Comparison of ENCODE assay signal across 12 cellular contexts in the genomic region with DNA sequence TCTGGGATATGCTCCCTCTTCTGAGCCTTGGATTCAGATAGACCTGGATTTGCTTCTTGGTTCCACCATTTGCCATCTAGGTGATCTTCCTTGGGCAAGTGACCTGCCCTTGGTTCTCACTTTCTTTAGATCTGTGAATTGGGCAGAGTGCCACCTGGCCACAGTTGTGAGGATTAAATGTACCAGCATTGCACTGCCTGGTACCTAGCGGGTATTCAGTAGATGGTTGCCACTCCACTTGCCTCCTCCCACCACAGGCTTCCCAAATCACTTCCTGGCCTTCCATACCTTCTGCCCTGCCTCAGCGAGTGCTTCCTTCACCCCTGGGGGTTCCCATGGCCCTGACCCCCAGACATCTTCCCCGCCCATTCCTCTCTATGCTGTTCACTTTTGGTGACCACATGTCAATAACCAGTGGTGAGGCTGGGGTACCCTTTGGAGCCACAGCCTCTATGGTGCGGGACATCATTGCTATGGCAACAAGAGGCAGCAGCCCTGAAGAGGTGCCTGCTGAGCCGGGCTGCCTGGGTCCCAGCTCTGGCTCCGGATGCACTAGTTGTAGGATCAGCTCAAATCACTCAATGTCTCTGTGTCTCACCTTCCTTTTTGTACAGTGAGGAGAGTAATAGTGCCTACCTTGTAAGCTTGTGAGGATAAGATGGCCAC. TPM values are rescaled to one million over a fixed set of nuclear protein-coding genes. Genes with fewer than 3 reads are reported as not detected.
DNase-seq lines count a peak whose midpoint lies in the region; ATAC-seq, FAIRE-seq and TF ChIP-seq lines count a peak whose summit lies in the region.
"Had no signal": no experiment of that assay in that cellular context is flagged by ENCODE, and none has a peak within 500 bp of the region (broad histone marks: within the 10 kb centered on the region; RNA-seq: fewer than 3 reads in every experiment).

No MANE protein-coding gene starts in this region.

- TF ChIP-seq POLR2A in HepG2 (IDR thresholded peaks at IDR 0.05; ENCODE audit: insufficient read depth in 1 of 2, low read depth in 2 of 2, low read length in 2 of 2) (no peak), thyroid gland (IDR thresholded peaks at IDR 0.05) (no peak)

- peak; percentile 7 for DNase-seq in right atrium auricular region (ENCODE audit: low spot score)
- DNase-seq in Right ventricle myocardium superior: no peak
- DNase-seq in activated naive CD4-positive, alpha-beta T cell treated with anti-CD3 and anti-CD28 coated beads, Interleukin-2, amount 50 U/mL, for 72 hours (ENCODE audit: low spot score in 2 of 2): no peak
- DNase-seq in naive thymus-derived CD4-positive, alpha-beta T cell: no peak
- no peak for DNase-seq in HepG2 (ENCODE audit: low spot score)
- DNase-seq in activated CD4-positive, CD25-positive, alpha-beta regulatory T cell treated with anti-CD3 and anti-CD28 coated beads, Interleukin-2, amount 50 U/mL, for 72 hours: no peak
- no peak for DNase-seq in thyroid gland
- DNase-seq in NCI-H146 (lab: John Stamatoyannopoulos, UW): no peak
- DNase-seq: amniotic stem cell, mammary epithelial cell had no signal

- H3K79me2 ChIP-seq in HepG2 (ENCODE audit: insufficient read depth, low read length): peaks cover 17% of the 10 kb centered on the region
- H3K79me2 ChIP-seq: parathyroid adenoma had no signal

- peak overlapping the region; percentile 94 to 97 for H3K27ac Mint-ChIP-seq in activated naive CD4-positive, alpha-beta T cell treated with anti-CD3 and anti-CD28 coated beads, Interleukin-2, amount 50 U/mL, for 72 hours
- H3K27ac Mint-ChIP-seq in naive thymus-derived CD4-positive, alpha-beta T cell: peak overlapping the region; percentile 97 to 100 (median 99)

- H3K4me3 ChIP-seq in right atrium auricular region (no peak overlapping the region), HepG2 (replicated peaks in 1 of 3; ENCODE audit: insufficient read depth in 1 of 3, low read depth in 2 of 3, low read length in 3 of 3) (no peak overlapping the region), thyroid gland (replicated peaks in 1 of 3) (no peak overlapping the region)
- peak overlapping the region; percentile 39 for H3K4me3 ChIP-seq in naive thymus-derived CD4-positive, alpha-beta T cell (ENCODE audit: low read length)

- H2AFZ ChIP-seq in HepG2 (ENCODE audit: low read length): no peak overlapping the region
- H2AFZ ChIP-seq: parathyroid adenoma had no signal

- no peaks in the 10 kb centered on the region for H3K9me3 Mint-ChIP-seq in activated naive CD4-positive, alpha-beta T cell treated with anti-CD3 and anti-CD28 coated beads, Interleukin-2, amount 50 U/mL, for 72 hours
- H3K9me3 Mint-ChIP-seq in naive thymus-derived CD4-positive, alpha-beta T cell: peaks cover 0 to 5% (median 0%) of the 10 kb centered on the region in 11 donors

- H3K27me3 ChIP-seq in right atrium auricular region (no peaks in the 10 kb centered on the region), HepG2 (ENCODE audit: control insufficient read depth in 1 of 2, insufficient read depth in 2 of 2, low read length in 2 of 2) (no peaks in the 10 kb centered on the region), thyroid gland (no peaks in the 10 kb centered on the region)
- no peaks in the 10 kb centered on the region for H3K27me3 ChIP-seq in naive thymus-derived CD4-positive, alpha-beta T cell (ENCODE audit: control insufficient read depth in 2 of 2, insufficient read depth in 2 of 2, low read length in 2 of 2)

- H3K4me1 ChIP-seq in right atrium auricular region: peaks cover 0 to 8% of the 10 kb centered on the region in 2 donors
- peaks cover 69 to 87% of the 10 kb centered on the region in 2 donors for H3K4me1 ChIP-seq in naive thymus-derived CD4-positive, alpha-beta T cell (ENCODE audit: control insufficient read depth in 2 of 2, insufficient read depth in 2 of 2, low read length in 2 of 2)
- peaks cover 14% of the 10 kb centered on the region for H3K4me1 ChIP-seq in HepG2 (ENCODE audit: insufficient read depth, low read length)
- H3K4me1 ChIP-seq in thyroid gland: peaks cover 12 to 17% of the 10 kb centered on the region in 2 donors
- H3K4me1 ChIP-seq: parathyroid adenoma had no signal

- H3K36me3 ChIP-seq in right atrium auricular region (no peaks in the 10 kb centered on the region), HepG2 (replicated peaks in 1 of 2; ENCODE audit: control insufficient read depth in 1 of 2, insufficient read depth in 2 of 2, low read length in 2 of 2) (peaks cover 0 to 3% of the 10 kb centered on the region in 2 experiments; a peak in 1 of 5 replicates), thyroid gland (no peaks in the 10 kb centered on the region)
- H3K36me3 ChIP-seq in naive thymus-derived CD4-positive, alpha-beta T cell (ENCODE audit: control insufficient read depth in 2 of 3, insufficient read depth in 3 of 3, low read length in 3 of 3): no peaks in the 10 kb centered on the region

- CTCF ChIA-PET in naive thymus-derived CD4-positive, alpha-beta T cell (lab: Charles Lee): interaction anchor here (1.2 to 2.3 kb wide), 5 partner anchors 8 to 57 kb away, joined by 5 to 10 read pairs (median 7); no protein-coding TSS in a partner anchor
- CTCF ChIA-PET in HepG2 (lab: Yijun Ruan, JAX; ENCODE audit: low intra/inter-chr PET ratio, low total read pairs): no interaction called here

- H4K20me1 ChIP-seq in HepG2 (ENCODE audit: insufficient read depth, low read length): no peaks in the 10 kb centered on the region

- FAIRE-seq in HepG2 (lab: Jason Lieb, UNC): no peak
- FAIRE-seq: H1 had no signal

- H3K9me3 ChIP-seq in right atrium auricular region (no peaks in the 10 kb centered on the region), HepG2 (ENCODE audit: low read length) (no peaks in the 10 kb centered on the region), thyroid gland (no peaks in the 10 kb centered on the region)
- no peaks in the 10 kb centered on the region for H3K9me3 ChIP-seq in naive thymus-derived CD4-positive, alpha-beta T cell (ENCODE audit: control insufficient read depth in 2 of 3, low read length in 3 of 3)

- no peak for TF ChIP-seq CTCF in right atrium auricular region (IDR thresholded peaks at IDR 0.05)
- TF ChIP-seq CTCF in HepG2 (CRISPR knock-in tag; IDR thresholded peaks at IDR 0.05): no peak
- no peak for TF ChIP-seq CTCF in thyroid gland (IDR thresholded peaks at IDR 0.05)

- H3K27ac ChIP-seq in right atrium auricular region: no peak overlapping the region
- H3K27ac ChIP-seq in naive thymus-derived CD4-positive, alpha-beta T cell (ENCODE audit: low read depth, low read length): peak overlapping the region; percentile 84
- no peak overlapping the region for H3K27ac ChIP-seq in HepG2 (ENCODE audit: extremely low read length, insufficient read depth, low read length)
- H3K27ac ChIP-seq in thyroid gland: no peak overlapping the region
- H3K27ac ChIP-seq: parathyroid adenoma had no signal

- no peaks in the 10 kb centered on the region for H3K27me3 Mint-ChIP-seq in naive thymus-derived CD4-positive, alpha-beta T cell

- intact Hi-C loops in Right ventricle myocardium superior (cut with DNase I): no loop called here
- intact Hi-C loops in naive thymus-derived CD4-positive, alpha-beta T cell (cut with micrococcal nuclease): loop anchor here (5.0 to 10.0 kb wide), 3 partner anchors 40 to 1817 kb away; a partner anchor contains a TSS
- intact Hi-C loops in HepG2 (cut with micrococcal nuclease; ENCODE audit: unreplicated experiment): no loop called here
- intact Hi-C loops in thyroid gland (cut with DNase I): no loop called here

- H3K4me3 Mint-ChIP-seq in naive thymus-derived CD4-positive, alpha-beta T cell: peak overlapping the region; percentile 38 to 87 (median 82)

- H3K4me1 Mint-ChIP-seq in naive thymus-derived CD4-positive, alpha-beta T cell: peaks cover 60 to 91% (median 86%) of the 10 kb centered on the region in 7 donors

- no peaks in the 10 kb centered on the region for H3K36me3 Mint-ChIP-seq in activated naive CD4-positive, alpha-beta T cell treated with anti-CD3 and anti-CD28 coated beads, Interleukin-2, amount 50 U/mL, for 72 hours
- H3K36me3 Mint-ChIP-seq in naive thymus-derived CD4-positive, alpha-beta T cell: peaks cover 0 to 16% (median 4%) of the 10 kb centered on the region in 5 donors

- no TSS peak for BruUV-seq in HepG2 (replicated peaks; lab: Mats Ljungman, UMichigan)

- H3K4me2 ChIP-seq in HepG2 (ENCODE audit: low read depth, low read length): no peak overlapping the region

- no peak for TF ChIP-seq EP300 in HepG2 (IDR thresholded peaks at IDR 0.05; ENCODE audit: low read depth in 2 of 2, low read length in 2 of 2)
- TF ChIP-seq EP300 in HepG2 (CRISPR knock-in tag; IDR thresholded peaks at IDR 0.05; ENCODE audit: borderline replicate concordance): no peak

- H3K9ac ChIP-seq in HepG2 (ENCODE audit: insufficient read depth, low read depth, low read length): no peak overlapping the region
- H3K9ac ChIP-seq: parathyroid adenoma had no signal

- no peak for ATAC-seq in Right ventricle myocardium superior (ENCODE audit: poor library complexity)
- ATAC-seq in activated naive CD4-positive, alpha-beta T cell treated with anti-CD3 and anti-CD28 coated beads, Interleukin-2, amount 50 U/mL, for 72 hours: peak; percentile 5 to 7
- peak; percentile 0 for ATAC-seq in naive thymus-derived CD4-positive, alpha-beta T cell
- no peak for ATAC-seq in HepG2

- no peak for TF ChIP-seq RAD21 in HepG2 (CRISPR knock-in tag; IDR thresholded peaks at IDR 0.05)

- in situ Hi-C loops in HepG2 (cut with HindIII; ENCODE audit: extremely low pct_ligation_motif_present, low pct_unique_long_range_greater_than_20kb): no loop called here

- POLR2A ChIA-PET in naive thymus-derived CD4-positive, alpha-beta T cell (lab: Charles Lee): interaction anchor here (0.6 to 12.6 kb wide), 17 partner anchors 9 to 254 kb away, joined by 3 to 145 read pairs (median 6); a partner anchor contains a TSS
- POLR2A ChIA-PET in HepG2 (lab: Yijun Ruan, JAX): no interaction called here

- WGBS in HepG2 (ENCODE audit: low lambda C conversion rate): 95% methylated on average over 5 of the region's 6 CpGs
- 96 to 98% methylated on average over 6 of the region's 6 CpGs for WGBS in thyroid gland, 2 donors

RNA-seq across cellular contexts. Expression of a gene that starts 40.5 kb away (rescaled TPM):
- total RNA-seq in right atrium auricular region (10 to 100 TPM in 1 of 2 donors, 1 to 10 TPM in 1; 8.2 to 10.5 TPM), Right ventricle myocardium superior (2.7 TPM), HepG2 (2016; rRNA removed; fragmentation: Illumina TruSeq; extraction: Trizol) (16.3 and 20.9 TPM in 2 replicates), thyroid gland (10 to 100 TPM; 14.8 to 24.7 (median 22.0) TPM)
- total RNA-seq in activated naive CD4-positive, alpha-beta T cell treated with anti-CD3 and anti-CD28 coated beads, Interleukin-2, amount 50 U/mL, for 72 hours: 10 to 100 TPM; 34.2 to 59.9 TPM
- total RNA-seq in naive thymus-derived CD4-positive, alpha-beta T cell: 10 to 100 TPM; 38.6 to 60.1 (median 49.5) TPM
- polyA plus RNA-seq in naive thymus-derived CD4-positive, alpha-beta T cell: 100 to 1,000 TPM in 1 of 2 donors, 10 to 100 TPM in 1; 87.7 to 157 TPM
- 22.9 and 35.2 TPM in 2 replicates for total RNA-seq in HepG2 (2016; cell fraction: cytosol; rRNA removed; fragmentation: Illumina TruSeq; extraction: Trizol; ENCODE audit: low read depth)
- total RNA-seq in HepG2 (2016; cell fraction: insoluble cytoplasmic fraction; rRNA removed; fragmentation: Illumina TruSeq; extraction: Trizol): 17.4 and 22.1 TPM in 2 replicates
- 31.5 and 35.8 TPM in 2 replicates for total RNA-seq in HepG2 (2016; cell fraction: membrane; rRNA removed; fragmentation: Illumina TruSeq; extraction: Trizol)
- total RNA-seq in HepG2 (2016; cell fraction: nucleus; rRNA removed; fragmentation: Illumina TruSeq; extraction: Trizol): 21.3 and 25.3 TPM in 2 replicates
- 21.4 and 21.5 TPM in 2 replicates for polyA plus RNA-seq in HepG2 (2011; rRNA removed)
- polyA plus RNA-seq in HepG2 (2011; cell fraction: cytosol; rRNA removed): 18.5 and 26.0 TPM in 2 replicates
- polyA plus RNA-seq in HepG2 (2011; cell fraction: nucleus; rRNA removed): 17.4 and 20.3 TPM in 2 replicates
- polyA plus RNA-seq in HepG2 (2012): 12.6 and 15.2 TPM in 2 replicates
- 65.0 and 80.4 TPM in 2 replicates for polyA plus RNA-seq in HepG2 (2016; cell fraction: cytosol; fragmentation: Illumina TruSeq; extraction: Trizol; ENCODE audit: low read depth)
- 41.8 and 49.0 TPM in 2 replicates for polyA plus RNA-seq in HepG2 (2016; cell fraction: insoluble cytoplasmic fraction; fragmentation: Illumina TruSeq; extraction: Trizol; ENCODE audit: low read depth)
- 78.5 and 84.2 TPM in 2 replicates for polyA plus RNA-seq in HepG2 (2016; cell fraction: membrane; fragmentation: Illumina TruSeq; extraction: Trizol; ENCODE audit: low read depth)
- polyA plus RNA-seq in HepG2 (2016; cell fraction: nucleus; fragmentation: Illumina TruSeq; extraction: Trizol; ENCODE audit: insufficient read depth, low read depth): 56.7 and 59.4 TPM in 2 replicates
- 0.16 and 25.3 TPM in 2 replicates for polyA minus RNA-seq in HepG2 (2011; rRNA and poly(A)+ RNA removed; ENCODE audit: low replicate concordance)
- polyA minus RNA-seq in HepG2 (2011; cell fraction: cytosol; rRNA and poly(A)+ RNA removed): 15.5 and 16.0 TPM in 2 replicates
- 11.4 and 13.4 TPM in 2 replicates for polyA minus RNA-seq in HepG2 (2011; cell fraction: nucleus; rRNA and poly(A)+ RNA removed)

Comparison
In these comparisons a context has a peak if more than half of its experiments do, and no peak if none do; other contexts are left out.
1. ATAC-seq: peak in activated naive CD4-positive, alpha-beta T cell treated with anti-CD3 and anti-CD28 coated beads, Interleukin-2, amount 50 U/mL, for 72 hours (2 of 2) and naive thymus-derived CD4-positive, alpha-beta T cell (single experiment); none in Right ventricle myocardium superior (single experiment) and HepG2 (single experiment).
2. intact Hi-C loops: an anchor here in naive thymus-derived CD4-positive, alpha-beta T cell (5.0 to 10.0 kb wide); none called in Right ventricle myocardium superior, HepG2 and thyroid gland.